Comparison of ENCODE assay signal across 12 cellular contexts in genomic region chr13:24627090-24627714, GRCh38. TPM values are rescaled to one million over a fixed set of nuclear protein-coding genes. Genes with fewer than 3 reads are reported as not detected.
DNase-seq lines count a peak whose midpoint lies in the region; ATAC-seq and TF ChIP-seq lines count a peak whose summit lies in the region.
"Had no signal": no experiment of that assay in that cellular context is flagged by ENCODE, and none has a peak within 500 bp of the region (broad histone marks: within the 10 kb centered on the region; RNA-seq: fewer than 3 reads in every experiment).

No MANE protein-coding gene starts in this region.

- POLR2A ChIA-PET in activated CD4-positive, alpha-beta memory T cell treated with anti-CD3 and anti-CD28 coated beads, Interleukin-2, amount 10 ng/mL, durations not matched to agents 7 days and 5 days (lab: Charles Lee), result interaction anchor here (1.1 to 4.0 kb wide), 3 partner anchors 9 to 46 kb away, joined by 3 to 18 read pairs (median 6); no protein-coding TSS in a partner anchor
- POLR2A ChIA-PET in activated CD4-positive, alpha-beta memory T cell treated with anti-CD3 and anti-CD28 coated beads for 36 hours (lab: Charles Lee), result interaction anchor here (1.3 kb wide), 1 partner anchor 9 kb away, joined by 3 read pairs; no protein-coding TSS in a partner anchor

- H3K9me3 ChIP-seq in iPS DF 6.9 (ENCODE audit: control insufficient read depth, insufficient read depth, low read length), result no peaks in the 10 kb centered on the region
- no peaks in the 10 kb centered on the region for H3K9me3 ChIP-seq in transverse colon
- H3K9me3 ChIP-seq: neutrophil had no signal

- in situ Hi-C loops in transverse colon (cut with MboI; ENCODE audit: low pct_ligation_motif_present in 1 of 4, low pct_unique_long_range_greater_than_20kb in 1 of 4, low sequenced_read_pairs in 3 of 4), result loop anchor here in 1 of 4 donors (10.0 kb wide), 1 partner anchor 48 kb away; no protein-coding TSS in a partner anchor

- peaks cover 14% of the 10 kb centered on the region for H3K36me3 Mint-ChIP-seq in activated CD4-positive, alpha-beta memory T cell treated with anti-CD3 and anti-CD28 coated beads, Interleukin-2, amount 10 ng/mL, durations not matched to agents 7 days and 5 days (ENCODE audit: low read depth)
- H3K36me3 Mint-ChIP-seq in activated CD4-positive, alpha-beta memory T cell treated with anti-CD3 and anti-CD28 coated beads for 36 hours, result no peaks in the 10 kb centered on the region
- peaks cover 1% of the 10 kb centered on the region for H3K36me3 Mint-ChIP-seq in activated naive CD8-positive, alpha-beta T cell treated with anti-CD3 and anti-CD28 coated beads, Interleukin-2, amount 50 U/mL, for 24 hours (ENCODE audit: low read depth)

- CTCF ChIA-PET in activated CD4-positive, alpha-beta memory T cell treated with anti-CD3 and anti-CD28 coated beads, Interleukin-2, amount 10 ng/mL, durations not matched to agents 7 days and 5 days (lab: Charles Lee), result interaction anchor here (0.7 to 3.6 kb wide), 4 partner anchors 15 to 47 kb away, joined by 4 to 14 read pairs (median 4); no protein-coding TSS in a partner anchor
- CTCF ChIA-PET in activated CD4-positive, alpha-beta memory T cell treated with anti-CD3 and anti-CD28 coated beads for 36 hours (lab: Charles Lee), result interaction anchor here (1.5 kb wide), 1 partner anchor 47 kb away, joined by 3 read pairs; no protein-coding TSS in a partner anchor

- no peak for ATAC-seq in activated naive CD8-positive, alpha-beta T cell treated with anti-CD3 and anti-CD28 coated beads, Interleukin-2, amount 50 U/mL, for 24 hours
- no peak for ATAC-seq in HG03469 (IDR thresholded peaks at IDR 0.05; ENCODE audit: unreplicated experiment)
- no peak for ATAC-seq in HG02938 (IDR thresholded peaks at IDR 0.05; ENCODE audit: unreplicated experiment)

- peak overlapping the region; percentile 99 for H3K27ac Mint-ChIP-seq in activated CD4-positive, alpha-beta memory T cell treated with anti-CD3 and anti-CD28 coated beads, Interleukin-2, amount 10 ng/mL, durations not matched to agents 7 days and 5 days
- no peak overlapping the region for H3K27ac Mint-ChIP-seq in activated CD4-positive, alpha-beta memory T cell treated with anti-CD3 and anti-CD28 coated beads for 36 hours
- H3K27ac Mint-ChIP-seq in activated naive CD8-positive, alpha-beta T cell treated with anti-CD3 and anti-CD28 coated beads, Interleukin-2, amount 50 U/mL, for 24 hours, result peak overlapping the region; percentile 90
- H3K27ac Mint-ChIP-seq: activated B cell treated with CpG ODN at 0.5 μM for 24 hours had no signal

- H3K27me3 ChIP-seq in iPS DF 6.9 (ENCODE audit: control insufficient read depth, insufficient read depth, low read length), result no peaks in the 10 kb centered on the region
- H3K27me3 ChIP-seq in transverse colon, result no peaks in the 10 kb centered on the region
- H3K27me3 ChIP-seq: neutrophil had no signal

- no peak for DNase-seq in activated CD4-positive, alpha-beta memory T cell treated with anti-CD3 and anti-CD28 coated beads, Interleukin-2, amount 10 ng/mL, durations not matched to agents 7 days and 5 days
- DNase-seq in activated CD4-positive, alpha-beta memory T cell treated with anti-CD3 and anti-CD28 coated beads for 36 hours, result no peak
- no peak for DNase-seq in activated naive CD8-positive, alpha-beta T cell treated with anti-CD3 and anti-CD28 coated beads, Interleukin-2, amount 50 U/mL, for 24 hours
- DNase-seq in iPS DF 6.9 (ENCODE audit: low read depth, low spot score), result peak; percentile 63
- no peak for DNase-seq in transverse colon
- no peak for DNase-seq in mucosa of gallbladder (ENCODE audit: low spot score)
- DNase-seq: activated B cell treated with CpG ODN at 0.5 μM for 24 hours, COR-L47 had no signal

- no peaks in the 10 kb centered on the region for H3K27me3 Mint-ChIP-seq in activated CD4-positive, alpha-beta memory T cell treated with anti-CD3 and anti-CD28 coated beads, Interleukin-2, amount 10 ng/mL, durations not matched to agents 7 days and 5 days
- no peaks in the 10 kb centered on the region for H3K27me3 Mint-ChIP-seq in activated CD4-positive, alpha-beta memory T cell treated with anti-CD3 and anti-CD28 coated beads for 36 hours
- no peaks in the 10 kb centered on the region for H3K27me3 Mint-ChIP-seq in activated naive CD8-positive, alpha-beta T cell treated with anti-CD3 and anti-CD28 coated beads, Interleukin-2, amount 50 U/mL, for 24 hours
- H3K27me3 Mint-ChIP-seq: activated B cell treated with CpG ODN at 0.5 μM for 24 hours had no signal

- no peak for TF ChIP-seq EP300 in transverse colon (IDR thresholded peaks at IDR 0.05; ENCODE audit: low read depth)

- intact Hi-C loops in activated CD4-positive, alpha-beta memory T cell treated with anti-CD3 and anti-CD28 coated beads for 36 hours (cut with micrococcal nuclease), result no loop called here
- intact Hi-C loops in transverse colon (cut with DNase I; ENCODE audit: low total_unique reads), result no loop called here

- peaks cover 67% of the 10 kb centered on the region for H3K4me1 Mint-ChIP-seq in activated CD4-positive, alpha-beta memory T cell treated with anti-CD3 and anti-CD28 coated beads, Interleukin-2, amount 10 ng/mL, durations not matched to agents 7 days and 5 days
- peaks cover 40% of the 10 kb centered on the region for H3K4me1 Mint-ChIP-seq in activated CD4-positive, alpha-beta memory T cell treated with anti-CD3 and anti-CD28 coated beads for 36 hours (ENCODE audit: low read depth)
- peaks cover 52% of the 10 kb centered on the region for H3K4me1 Mint-ChIP-seq in activated naive CD8-positive, alpha-beta T cell treated with anti-CD3 and anti-CD28 coated beads, Interleukin-2, amount 50 U/mL, for 24 hours

- WGBS in iPS DF 6.9 (ENCODE audit: insufficient coverage, insufficient read length), result no CpG with 5 or more reads among the region's 25 CpGs
- 79 to 91% methylated on average over 8 to 25 of the region's 25 CpGs for WGBS in transverse colon (ENCODE audit: low coverage in 1 of 2), 2 donors

- H3K4me3 Mint-ChIP-seq in activated CD4-positive, alpha-beta memory T cell treated with anti-CD3 and anti-CD28 coated beads, Interleukin-2, amount 10 ng/mL, durations not matched to agents 7 days and 5 days, result no peak overlapping the region
- no peak overlapping the region for H3K4me3 Mint-ChIP-seq in activated CD4-positive, alpha-beta memory T cell treated with anti-CD3 and anti-CD28 coated beads for 36 hours
- no peak overlapping the region for H3K4me3 Mint-ChIP-seq in activated naive CD8-positive, alpha-beta T cell treated with anti-CD3 and anti-CD28 coated beads, Interleukin-2, amount 50 U/mL, for 24 hours
- H3K4me3 Mint-ChIP-seq: activated B cell treated with CpG ODN at 0.5 μM for 24 hours had no signal

- H3K36me3 ChIP-seq in iPS DF 6.9 (ENCODE audit: control insufficient read depth, insufficient read depth, low read length) (no peaks in the 10 kb centered on the region), transverse colon (no peaks in the 10 kb centered on the region)
- H3K36me3 ChIP-seq: neutrophil had no signal

- H3K27ac ChIP-seq in iPS DF 6.9 (ENCODE audit: low read length) (no peak overlapping the region), transverse colon (peak overlapping the region in 1 of 4 donors; percentile 3)
- H3K27ac ChIP-seq: neutrophil had no signal

- no peaks in the 10 kb centered on the region for H3K4me1 ChIP-seq in iPS DF 6.9 (ENCODE audit: control insufficient read depth, insufficient read depth, low read length)
- H3K4me1 ChIP-seq in transverse colon, result peaks cover 0 to 39% (median 16%) of the 10 kb centered on the region in 4 donors

- no peak overlapping the region for H3K4me3 ChIP-seq in iPS DF 6.9 (ENCODE audit: low read length)
- H3K4me3 ChIP-seq in transverse colon, result no peak overlapping the region

- TF ChIP-seq CTCF in transverse colon (IDR thresholded peaks at IDR 0.05), result peak; percentile 5 to 91 (median 72)

- TF ChIP-seq POLR2A in transverse colon (IDR thresholded peaks at IDR 0.05), result no peak

- H3K9me3 Mint-ChIP-seq in activated CD4-positive, alpha-beta memory T cell treated with anti-CD3 and anti-CD28 coated beads, Interleukin-2, amount 10 ng/mL, durations not matched to agents 7 days and 5 days, result peaks cover 7% of the 10 kb centered on the region
- H3K9me3 Mint-ChIP-seq in activated CD4-positive, alpha-beta memory T cell treated with anti-CD3 and anti-CD28 coated beads for 36 hours, result no peaks in the 10 kb centered on the region
- H3K9me3 Mint-ChIP-seq in activated naive CD8-positive, alpha-beta T cell treated with anti-CD3 and anti-CD28 coated beads, Interleukin-2, amount 50 U/mL, for 24 hours, result no peaks in the 10 kb centered on the region
- H3K9me3 Mint-ChIP-seq: activated B cell treated with CpG ODN at 0.5 μM for 24 hours had no signal

RNA-seq across cellular contexts. Expression of gene ATP12A, which starts 53.0 kb away (rescaled TPM):
- total RNA-seq in activated CD4-positive, alpha-beta memory T cell treated with anti-CD3 and anti-CD28 coated beads, Interleukin-2, amount 10 ng/mL, durations not matched to agents 7 days and 5 days, result 1 to 10 TPM; 1.1 TPM
- total RNA-seq in activated CD4-positive, alpha-beta memory T cell treated with anti-CD3 and anti-CD28 coated beads for 36 hours, result under 1 TPM; 0.07 to 0.10 TPM
- total RNA-seq in transverse colon (under 1 TPM in 1 of 4 donors, not detected in 3; 0.14 TPM), mucosa of gallbladder (not detected)
- total RNA-seq: activated B cell treated with CpG ODN at 0.5 μM for 24 hours, dermis microvascular lymphatic vessel endothelial cell had no signal
